ENCODE assay signal across 9 cellular contexts in the genomic region with DNA sequence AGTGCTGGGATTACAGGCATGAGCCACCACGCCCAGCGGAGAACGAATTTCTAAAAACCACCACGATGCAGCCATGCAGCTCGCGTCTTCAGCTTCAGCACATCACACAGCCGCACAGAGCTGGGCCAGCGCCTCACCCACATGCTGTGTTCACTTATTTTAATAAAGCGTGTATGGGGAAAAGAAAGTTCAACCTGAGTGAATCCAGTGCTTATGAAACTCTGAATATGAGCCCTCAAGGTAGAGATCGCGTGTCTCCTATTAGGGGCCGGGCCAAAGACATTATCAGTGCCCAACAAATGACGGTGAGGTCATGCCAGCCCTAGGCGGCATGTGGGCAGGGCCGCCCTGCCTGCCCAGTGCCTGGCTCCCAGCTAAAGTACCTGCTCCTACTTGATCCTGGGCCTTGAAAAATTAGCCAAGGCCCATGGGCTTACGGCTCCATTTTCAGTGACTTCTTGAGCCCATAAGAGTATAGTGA. TPM values are rescaled to one million over a fixed set of nuclear protein-coding genes. Genes with fewer than 3 reads are reported as not detected.
DNase-seq lines count a peak whose midpoint lies in the region; ATAC-seq, FAIRE-seq and TF ChIP-seq lines count a peak whose summit lies in the region.
"Had no signal": no experiment of that assay in that cellular context is flagged by ENCODE, and none has a peak within 500 bp of the region (broad histone marks: within the 10 kb centered on the region; RNA-seq: fewer than 3 reads in every experiment).

No MANE protein-coding gene starts in this region.

- H3K27me3 ChIP-seq in OCI-LY3 (ENCODE audit: low read depth, low read length) (no peaks in the 10 kb centered on the region), small intestine (ENCODE audit: control insufficient read depth in 2 of 2, insufficient read depth in 2 of 2, low read length in 2 of 2) (no peaks in the 10 kb centered on the region), ovary (no peaks in the 10 kb centered on the region)

- H4K20me1 ChIP-seq in OCI-LY3 (ENCODE audit: insufficient read depth, low read length): no peaks in the 10 kb centered on the region

- intact Hi-C loops in ovary (cut with DNase I): no loop called here

- DNase-seq in small intestine (no peak), ovary (no peak)
- DNase-seq: dermis blood vessel endothelial cell, KBM-7 had no signal

- TF ChIP-seq CTCF in OCI-LY3 (IDR thresholded peaks at IDR 0.05; ENCODE audit: low read depth, low read length): no peak
- TF ChIP-seq CTCF in ovary (IDR thresholded peaks at IDR 0.05): no peak

- FAIRE-seq in small intestine (lab: Jason Lieb, UNC): no peak

- H3K4me2 ChIP-seq in OCI-LY3 (ENCODE audit: low read length): peak overlapping the region; percentile 89

- H3K36me3 ChIP-seq in OCI-LY3 (replicated peaks; ENCODE audit: low read depth, low read length): peaks cover 2% of the 10 kb centered on the region
- H3K36me3 ChIP-seq in small intestine (ENCODE audit: control insufficient read depth in 2 of 2, insufficient read depth in 2 of 2, low read length in 2 of 2): no peaks in the 10 kb centered on the region
- H3K36me3 ChIP-seq in ovary: no peaks in the 10 kb centered on the region

- TF ChIP-seq EP300 in ovary (IDR thresholded peaks at IDR 0.05): no peak

- H3K79me2 ChIP-seq in OCI-LY3 (ENCODE audit: low read length): peaks cover 71% of the 10 kb centered on the region

- H3K4me1 ChIP-seq in OCI-LY3 (ENCODE audit: low read length) (peaks cover 92% of the 10 kb centered on the region), small intestine (ENCODE audit: control insufficient read depth in 2 of 2, insufficient read depth in 1 of 2, low read depth in 1 of 2, low read length in 1 of 2) (peaks cover 5 to 20% of the 10 kb centered on the region in 2 donors), ovary (ENCODE audit: insufficient read depth) (peaks cover 13% of the 10 kb centered on the region)

- TF ChIP-seq POLR2A in ovary (IDR thresholded peaks at IDR 0.05): no peak

- H3K9ac ChIP-seq in OCI-LY3 (ENCODE audit: low read length): peak overlapping the region; percentile 70

- H3K9me3 ChIP-seq in OCI-LY3 (ENCODE audit: insufficient read depth, low read length) (no peaks in the 10 kb centered on the region), small intestine (ENCODE audit: control insufficient read depth, low read depth) (no peaks in the 10 kb centered on the region), ovary (no peaks in the 10 kb centered on the region)

- peak overlapping the region; percentile 67 for H3K4me3 ChIP-seq in OCI-LY3 (ENCODE audit: low read length)
- H3K4me3 ChIP-seq in small intestine (ENCODE audit: low read depth in 1 of 2, low read length in 2 of 2): no peak overlapping the region
- no peak overlapping the region for H3K4me3 ChIP-seq in ovary

- 89 to 92% (median 90%) methylated on average over 16 of the region's 16 CpGs for WGBS in small intestine, 3 donors
- 84 to 97% (median 91%) methylated on average over 16 of the region's 16 CpGs for WGBS in ovary, 3 donors

- H2AFZ ChIP-seq in OCI-LY3 (ENCODE audit: low read depth, low read length): no peak overlapping the region

- ATAC-seq in GM19328 (IDR thresholded peaks at IDR 0.05; ENCODE audit: unreplicated experiment) (peak; percentile 62), HG02852 (IDR thresholded peaks at IDR 0.05; ENCODE audit: unreplicated experiment) (peak; percentile 70), HG02970 (IDR thresholded peaks at IDR 0.05; ENCODE audit: low FRiP score, unreplicated experiment) (no peak)

- H3K27ac ChIP-seq in OCI-LY3 (ENCODE audit: low read length) (peak overlapping the region; percentile 97), temporal lobe (ENCODE audit: low read depth, low read length) (peak overlapping the region; percentile 13), small intestine (ENCODE audit: low read depth in 1 of 2, low read length in 1 of 2) (no peak overlapping the region), ovary (no peak overlapping the region)

RNA-seq across cellular contexts. Expression of a gene that starts 44.3 kb away (rescaled TPM):
- total RNA-seq in temporal lobe: 14.8 TPM
- 10 to 100 TPM; 10.7 to 23.5 (median 14.8) TPM for polyA plus RNA-seq in small intestine
- total RNA-seq in ovary: 10 to 100 TPM; 13.1 to 32.9 (median 17.6) TPM
- 10 to 100 TPM; 13.9 to 32.0 TPM for polyA plus RNA-seq in ovary

Comparison
In these comparisons a context has a peak if more than half of its experiments do, and no peak if none do; other contexts are left out.
1. H3K27ac ChIP-seq: peak in OCI-LY3 (single experiment) and temporal lobe (single experiment); none in small intestine (0 of 2) and ovary (0 of 2).